In the genomic region with DNA sequence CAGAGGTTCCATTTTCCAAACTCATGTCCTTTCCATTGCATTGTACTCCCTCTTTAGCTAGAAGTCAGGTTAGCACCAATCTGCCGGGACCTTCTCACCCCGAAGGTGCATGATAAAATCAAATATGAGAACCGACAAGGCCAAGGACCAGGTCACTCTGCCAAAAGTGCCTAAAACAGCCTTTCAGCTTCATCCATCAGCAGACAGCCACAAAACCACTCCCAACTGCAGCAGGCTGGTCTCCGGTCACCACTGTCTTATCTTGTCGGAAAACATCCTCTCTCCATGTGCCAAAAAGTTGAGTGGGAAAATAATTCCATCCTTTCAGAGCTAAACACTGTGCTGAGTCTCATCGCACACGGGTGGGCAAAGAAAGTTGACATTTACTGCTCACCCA, we compare ENCODE assay signal across 9 cellular contexts. TPM values are rescaled to one million over a fixed set of nuclear protein-coding genes. Genes with fewer than 3 reads are reported as not detected.
DNase-seq lines count a peak whose midpoint lies in the region; ATAC-seq and TF ChIP-seq lines count a peak whose summit lies in the region.
"Had no signal": no experiment of that assay in that cellular context is flagged by ENCODE, and none has a peak within 500 bp of the region (broad histone marks: within the 10 kb centered on the region; RNA-seq: fewer than 3 reads in every experiment).

No MANE protein-coding gene starts in this region.

- no peak overlapping the region for H3K27ac ChIP-seq in RWPE2 (ENCODE audit: poor library complexity, severe bottlenecking)
- peak overlapping the region; percentile 91 to 97 (median 96) for H3K27ac ChIP-seq in esophagus muscularis mucosa (replicated peaks in 1 of 4)
- H3K27ac ChIP-seq in psoas muscle, result no peak overlapping the region
- H3K27ac ChIP-seq in RWPE1, result no peak overlapping the region; the same call in 1 of the 2 replicates

- no peaks in the 10 kb centered on the region for H3K9me3 ChIP-seq in RWPE2 (ENCODE audit: severe bottlenecking)
- H3K9me3 ChIP-seq in esophagus muscularis mucosa, result no peaks in the 10 kb centered on the region
- H3K9me3 ChIP-seq in psoas muscle, result no peaks in the 10 kb centered on the region

- H3K4me3 ChIP-seq in RWPE2 (ENCODE audit: severe bottlenecking), result peak overlapping the region; percentile 82
- peak overlapping the region; percentile 76 to 94 (median 92) for H3K4me3 ChIP-seq in esophagus muscularis mucosa
- peak overlapping the region; percentile 97 for H3K4me3 ChIP-seq in psoas muscle

- intact Hi-C loops in esophagus muscularis mucosa (cut with DNase I) (no loop called here), psoas muscle (cut with DNase I) (no loop called here)

- in situ Hi-C loops in G401 (cut with HindIII; ENCODE audit: low sequenced_read_pairs), result no loop called here

- H3K27me3 ChIP-seq in RWPE2 (ENCODE audit: insufficient read depth, poor library complexity, severe bottlenecking) (no peaks in the 10 kb centered on the region), esophagus muscularis mucosa (no peaks in the 10 kb centered on the region), psoas muscle (ENCODE audit: insufficient read depth in 3 of 3, low read length in 2 of 3) (no peaks in the 10 kb centered on the region)

- no peak for ATAC-seq in RWPE2 (ENCODE audit: low read depth)
- no peak for ATAC-seq in psoas muscle
- no peak for ATAC-seq in GM18505 (IDR thresholded peaks at IDR 0.05; ENCODE audit: unreplicated experiment)

- no peak for TF ChIP-seq EP300 in esophagus muscularis mucosa (IDR thresholded peaks at IDR 0.05)

- H3K4me1 ChIP-seq in RWPE2 (ENCODE audit: insufficient read depth, poor library complexity, severe bottlenecking) (peaks cover 2% of the 10 kb centered on the region), esophagus muscularis mucosa (peaks cover 32 to 73% (median 58%) of the 10 kb centered on the region in 4 donors), psoas muscle (peaks cover 24% of the 10 kb centered on the region)

- no peak for TF ChIP-seq CTCF in RWPE2 (IDR thresholded peaks at IDR 0.05; ENCODE audit: poor library complexity, severe bottlenecking)
- TF ChIP-seq CTCF in esophagus muscularis mucosa (IDR thresholded peaks at IDR 0.05), result no peak
- TF ChIP-seq CTCF in psoas muscle (IDR thresholded peaks at IDR 0.05), result no peak
- no peak for TF ChIP-seq CTCF in RWPE1 (conservative IDR thresholded peaks at IDR 0.05; ENCODE audit: low read depth)

- WGBS in esophagus muscularis mucosa, result 31% methylated on average over 7 of the region's 7 CpGs
- 47 to 51% (median 50%) methylated on average over 7 of the region's 7 CpGs for WGBS in psoas muscle, 3 donors

- CTCF ChIA-PET in RWPE1 (lab: Yijun Ruan, JAX), result interaction anchor here (0.6 kb wide), 1 partner anchor 83 kb away, joined by 3 read pairs; no protein-coding TSS in a partner anchor

- POLR2A ChIA-PET in RWPE1 (lab: Yijun Ruan, JAX; ENCODE audit: low non-redundant PET), result no interaction called here

- H3K36me3 ChIP-seq in RWPE2 (ENCODE audit: low read depth) (no peaks in the 10 kb centered on the region), esophagus muscularis mucosa (peaks cover 0 to 7% (median 0%) of the 10 kb centered on the region in 4 donors), psoas muscle (ENCODE audit: insufficient read depth in 1 of 2, low read depth in 1 of 2) (peaks cover 0 to 5% of the 10 kb centered on the region in 2 donors)

- peak; percentile 31 for DNase-seq in G401 (ENCODE audit: low spot score)
- no peak for DNase-seq in RWPE2 (ENCODE audit: low spot score)
- DNase-seq in esophagus muscularis mucosa (ENCODE audit: extremely low spot score), result no peak
- no peak for DNase-seq in psoas muscle
- DNase-seq in RWPE1 (ENCODE audit: low spot score), result no peak
- DNase-seq in AG08395 (ENCODE audit: low spot score), result no peak
- DNase-seq in kidney glomerular epithelial cell (lab: John Stamatoyannopoulos, UW), result no peak
- DNase-seq: stimulated activated CD4-positive, alpha-beta T cell treated with anti-CD3 and anti-CD28 coated beads, Interleukin-1b, Interleukin-23, amount 100 ng/mL, for 48 hours had no signal

- TF ChIP-seq POLR2A in esophagus muscularis mucosa (IDR thresholded peaks at IDR 0.05; ENCODE audit: low read depth) (no peak), GM18505 (IDR thresholded peaks at IDR 0.05; ENCODE audit: borderline replicate concordance, extremely low read depth, insufficient read depth, insufficient read length) (no peak)

RNA-seq across cellular contexts. Expression of gene PI4KA, which starts 1.4 kb away (rescaled TPM):
- total RNA-seq in G401 (2014; rRNA removed; shearing (Covaris generic)), result 34.3 and 37.2 TPM in 2 replicates
- total RNA-seq in esophagus muscularis mucosa (100 to 1,000 TPM in 1 of 4 donors, 10 to 100 TPM in 3; 69.8 to 115 (median 82.3) TPM), psoas muscle (10 to 100 TPM; 38.2 to 52.6 (median 43.1) TPM)
- 10 to 100 TPM; 22.7 to 41.0 (median 37.8) TPM for polyA plus RNA-seq in psoas muscle

RNA-seq across cellular contexts. Expression of gene SNAP29, which starts 1.6 kb away (rescaled TPM):
- 8.3 and 16.4 TPM in 2 replicates for total RNA-seq in G401 (2014; rRNA removed; shearing (Covaris generic))
- 10 to 100 TPM; 21.2 to 33.6 (median 26.4) TPM for total RNA-seq in esophagus muscularis mucosa
- total RNA-seq in psoas muscle, result 10 to 100 TPM; 23.0 to 46.3 (median 26.2) TPM
- polyA plus RNA-seq in psoas muscle, result 10 to 100 TPM; 19.1 to 37.7 (median 28.1) TPM

RNA-seq across cellular contexts. Expression of gene CRKL, which starts 60.0 kb away (rescaled TPM):
- total RNA-seq in G401 (2014; rRNA removed; shearing (Covaris generic)), result 30.7 and 33.9 TPM in 2 replicates
- total RNA-seq in esophagus muscularis mucosa, result 10 to 100 TPM; 34.9 to 56.2 (median 47.9) TPM
- 10 to 100 TPM; 66.0 to 81.0 (median 73.4) TPM for total RNA-seq in psoas muscle
- 10 to 100 TPM; 29.7 to 94.7 (median 49.8) TPM for polyA plus RNA-seq in psoas muscle

Comparison
In these comparisons a context has a peak if more than half of its experiments do, and no peak if none do; other contexts are left out.
1. H3K27ac ChIP-seq: peak in esophagus muscularis mucosa (4 of 4); none in RWPE2 (single experiment), psoas muscle (single experiment) and RWPE1 (single experiment).
2. Peak in every context shown above with its lines, with median percentiles within 50 percentile points of each other: H3K4me3 ChIP-seq.